Comparison of ENCODE assay signal across 9 cellular contexts in genomic region chr11:843086-843704, GRCh38. TPM values are rescaled to one million over a fixed set of nuclear protein-coding genes. Genes with fewer than 3 reads are reported as not detected.
DNase-seq lines count a peak whose midpoint lies in the region; ATAC-seq, FAIRE-seq and TF ChIP-seq lines count a peak whose summit lies in the region.
"Had no signal": no experiment of that assay in that cellular context is flagged by ENCODE, and none has a peak within 500 bp of the region (broad histone marks: within the 10 kb centered on the region; RNA-seq: fewer than 3 reads in every experiment).

No MANE protein-coding gene starts in this region.

- H3K27me3 ChIP-seq in CD4-positive, CD25-positive, alpha-beta regulatory T cell (ENCODE audit: control insufficient read depth, insufficient read depth, low read length): no peaks in the 10 kb centered on the region
- H3K27me3 ChIP-seq in HepG2 (ENCODE audit: control insufficient read depth in 1 of 2, insufficient read depth in 2 of 2, low read length in 2 of 2) (no peaks in the 10 kb centered on the region), foreskin keratinocyte (no peaks in the 10 kb centered on the region)

- whole genome bisulfite sequencing in HepG2 (ENCODE audit: low lambda C conversion rate): 2% methylated on average over 22 of the region's 52 CpGs
- under 1% methylated on average over 52 of the region's 52 CpGs for WGBS in urinary bladder

- POLR2A ChIA-PET in HEK293 (lab: Yijun Ruan, JAX): interaction anchor here (0.6 to 6.9 kb wide), 11 partner anchors 12 to 82 kb away, joined by 3 to 70 read pairs (median 6); partner anchors contain the start of genes CD151, CRACR2B, PNPLA2 and RPLP2
- POLR2A ChIA-PET in activated naive CD8-positive, alpha-beta T cell treated with anti-CD3 and anti-CD28 coated beads, Interleukin-2, amount 10 ng/mL, durations not matched to agents 7 days and 5 days (lab: Charles Lee): interaction anchor here (1.0 to 4.8 kb wide), 7 partner anchors 13 to 1010 kb away, joined by 3 to 67 read pairs (median 7); partner anchors contain the start of genes CD151, CHID1, CRACR2B and LSP1
- POLR2A ChIA-PET in HepG2 (lab: Yijun Ruan, JAX): interaction anchor here (0.7 to 11.1 kb wide), 11 partner anchors 14 to 207 kb away, joined by 3 to 141 read pairs (median 6); partner anchors contain the start of genes CD151, CRACR2B, PNPLA2 and RPLP2

- peaks cover 0 to 29% (median 3%) of the 10 kb centered on the region in 4 donors for H3K4me1 Mint-ChIP-seq in CD4-positive, CD25-positive, alpha-beta regulatory T cell
- H3K4me1 Mint-ChIP-seq in activated naive CD8-positive, alpha-beta T cell treated with anti-CD3 and anti-CD28 coated beads, Interleukin-2, amount 10 ng/mL, durations not matched to agents 7 days and 5 days: peaks cover 12% of the 10 kb centered on the region

- H3K79me2 ChIP-seq in HepG2 (ENCODE audit: insufficient read depth, low read length): peaks cover 27% of the 10 kb centered on the region

- H3K4me2 ChIP-seq in HepG2 (ENCODE audit: low read depth, low read length): peak overlapping the region; percentile 85

- TF ChIP-seq EP300 in HepG2 (IDR thresholded peaks at IDR 0.05; ENCODE audit: low read depth in 2 of 2, low read length in 2 of 2): no peak
- no peak for TF ChIP-seq EP300 in HepG2 (CRISPR knock-in tag; IDR thresholded peaks at IDR 0.05; ENCODE audit: borderline replicate concordance)

- in situ Hi-C loops in HepG2 (cut with HindIII; ENCODE audit: extremely low pct_ligation_motif_present, low pct_unique_long_range_greater_than_20kb): no loop called here

- peak overlapping the region; percentile 76 to 85 (median 84) for H3K4me3 Mint-ChIP-seq in CD4-positive, CD25-positive, alpha-beta regulatory T cell
- H3K4me3 Mint-ChIP-seq in activated naive CD8-positive, alpha-beta T cell treated with anti-CD3 and anti-CD28 coated beads, Interleukin-2, amount 10 ng/mL, durations not matched to agents 7 days and 5 days: peak overlapping the region; percentile 87

- peak overlapping the region; percentile 92 for H3K9ac ChIP-seq in HepG2 (ENCODE audit: insufficient read depth, low read depth, low read length)

- no peaks in the 10 kb centered on the region for H3K36me3 Mint-ChIP-seq in CD4-positive, CD25-positive, alpha-beta regulatory T cell
- H3K36me3 Mint-ChIP-seq in activated naive CD8-positive, alpha-beta T cell treated with anti-CD3 and anti-CD28 coated beads, Interleukin-2, amount 10 ng/mL, durations not matched to agents 7 days and 5 days: peaks cover 6% of the 10 kb centered on the region

- no peak for ATAC-seq in CD4-positive, CD25-positive, alpha-beta regulatory T cell (ENCODE audit: low read depth in 2 of 2)
- ATAC-seq in activated naive CD8-positive, alpha-beta T cell treated with anti-CD3 and anti-CD28 coated beads, Interleukin-2, amount 10 ng/mL, durations not matched to agents 7 days and 5 days (ENCODE audit: low read depth): no peak
- ATAC-seq in HepG2 (peak; percentile 0; the same call in 1 of the 3 replicates), foreskin keratinocyte (no peak), HG02973 (IDR thresholded peaks at IDR 0.05; ENCODE audit: unreplicated experiment) (no peak)

- no peak for FAIRE-seq in HepG2 (lab: Jason Lieb, UNC)

- no peaks in the 10 kb centered on the region for H3K9me3 Mint-ChIP-seq in CD4-positive, CD25-positive, alpha-beta regulatory T cell
- no peaks in the 10 kb centered on the region for H3K9me3 Mint-ChIP-seq in activated naive CD8-positive, alpha-beta T cell treated with anti-CD3 and anti-CD28 coated beads, Interleukin-2, amount 10 ng/mL, durations not matched to agents 7 days and 5 days

- TF ChIP-seq RAD21 in HepG2 (CRISPR knock-in tag; IDR thresholded peaks at IDR 0.05): no peak

- H4K20me1 ChIP-seq in HepG2 (ENCODE audit: insufficient read depth, low read length): peaks cover 15% of the 10 kb centered on the region; the same call in 1 of the 2 replicates

- TF ChIP-seq CTCF in HEK293 (tag by site-specific recombination; IDR thresholded peaks at IDR 0.05) (no peak), HepG2 (CRISPR knock-in tag; IDR thresholded peaks at IDR 0.05) (no peak; the same call in 1 of the 2 replicates), foreskin keratinocyte (conservative IDR thresholded peaks at IDR 0.05) (no peak)

- no peak overlapping the region for H2AFZ ChIP-seq in HepG2 (ENCODE audit: low read length)

- H3K4me3 ChIP-seq in CD4-positive, CD25-positive, alpha-beta regulatory T cell (ENCODE audit: low read depth, low read length): peak overlapping the region; percentile 32
- H3K4me3 ChIP-seq in HEK293 (ENCODE audit: low read depth, low read length) (peak overlapping the region; percentile 89), HepG2 (replicated peaks in 1 of 3; ENCODE audit: insufficient read depth in 1 of 3, low read depth in 2 of 3, low read length in 3 of 3) (peak overlapping the region; percentile 97 to 100 (median 98)), urinary bladder (ENCODE audit: low read depth, low read length) (peak overlapping the region; percentile 89)

- DNase-seq in CD4-positive, CD25-positive, alpha-beta regulatory T cell: no peak
- no peak for DNase-seq in activated naive CD8-positive, alpha-beta T cell treated with anti-CD3 and anti-CD28 coated beads, Interleukin-2, amount 10 ng/mL, durations not matched to agents 7 days and 5 days
- DNase-seq in HepG2 (ENCODE audit: low spot score) (no peak), NOMO-1 treated with dmso at 0.1 percent for 144 hours (lab: John Stamatoyannopoulos, UW; ENCODE audit: unreplicated experiment) (no peak), foreskin keratinocyte (no peak)

- no TSS peak for BruUV-seq in HepG2 (replicated peaks; lab: Mats Ljungman, UMichigan)

- no peak overlapping the region for H3K27ac ChIP-seq in CD4-positive, CD25-positive, alpha-beta regulatory T cell (ENCODE audit: insufficient read depth, low read length, poor library complexity, severe bottlenecking)
- H3K27ac ChIP-seq in HEK293 (ENCODE audit: extremely low read depth, low read depth, low read length): no peak overlapping the region
- H3K27ac ChIP-seq in HepG2 (ENCODE audit: extremely low read length, insufficient read depth, low read length): peak overlapping the region; percentile 83
- peak overlapping the region; percentile 81 for H3K27ac ChIP-seq in urinary bladder (ENCODE audit: low read depth)
- H3K27ac ChIP-seq in foreskin keratinocyte: no peak overlapping the region

- H3K36me3 ChIP-seq in CD4-positive, CD25-positive, alpha-beta regulatory T cell (ENCODE audit: control insufficient read depth, insufficient read depth, low read length): peaks cover 8% of the 10 kb centered on the region
- H3K36me3 ChIP-seq in HEK293 (ENCODE audit: control insufficient read depth in 2 of 2, insufficient read depth in 1 of 2, low read length in 2 of 2) (peaks cover 0 to 31% of the 10 kb centered on the region in 2 experiments; a peak in 1 of 3 replicates), HepG2 (replicated peaks in 1 of 2; ENCODE audit: control insufficient read depth in 1 of 2, insufficient read depth in 2 of 2, low read length in 2 of 2) (peaks cover 5 to 22% of the 10 kb centered on the region in 2 experiments), urinary bladder (ENCODE audit: insufficient read depth) (no peaks in the 10 kb centered on the region)

- H3K9me3 ChIP-seq in CD4-positive, CD25-positive, alpha-beta regulatory T cell (ENCODE audit: control insufficient read depth in 2 of 2, low read length in 2 of 2): no peaks in the 10 kb centered on the region
- no peaks in the 10 kb centered on the region for H3K9me3 ChIP-seq in HEK293 (ENCODE audit: control insufficient read depth, insufficient read depth, low read depth, low read length)
- no peaks in the 10 kb centered on the region for H3K9me3 ChIP-seq in HepG2 (ENCODE audit: low read length)

- peaks cover 36% of the 10 kb centered on the region for H3K4me1 ChIP-seq in CD4-positive, CD25-positive, alpha-beta regulatory T cell (ENCODE audit: control insufficient read depth, insufficient read depth, low read length, poor library complexity, severe bottlenecking)
- H3K4me1 ChIP-seq in HEK293 (ENCODE audit: control insufficient read depth, insufficient read depth, low read length): 0 out of 2 replicates have a peak, but pooled peaks cover 4% of the 10 kb centered on the region
- peaks cover 58% of the 10 kb centered on the region for H3K4me1 ChIP-seq in HepG2 (ENCODE audit: insufficient read depth, low read length)
- no peaks in the 10 kb centered on the region for H3K4me1 ChIP-seq in urinary bladder (ENCODE audit: insufficient read depth)
- H3K4me1 ChIP-seq in foreskin keratinocyte: peaks cover 12% of the 10 kb centered on the region

- CTCF ChIA-PET in HEK293 (lab: Yijun Ruan, JAX) (interaction anchor here (0.8 to 0.9 kb wide), 2 partner anchors 9 to 207 kb away, joined by 3 to 4 read pairs; no protein-coding TSS in a partner anchor), HepG2 (lab: Yijun Ruan, JAX; ENCODE audit: low intra/inter-chr PET ratio, low total read pairs) (no interaction called here)

- peak overlapping the region in 1 of 3 donors; percentile 51 for H3K27ac Mint-ChIP-seq in CD4-positive, CD25-positive, alpha-beta regulatory T cell
- H3K27ac Mint-ChIP-seq in activated naive CD8-positive, alpha-beta T cell treated with anti-CD3 and anti-CD28 coated beads, Interleukin-2, amount 10 ng/mL, durations not matched to agents 7 days and 5 days: peak overlapping the region; percentile 76

- peaks cover 19% of the 10 kb centered on the region for H3K27me3 Mint-ChIP-seq in CD4-positive, CD25-positive, alpha-beta regulatory T cell
- H3K27me3 Mint-ChIP-seq in activated naive CD8-positive, alpha-beta T cell treated with anti-CD3 and anti-CD28 coated beads, Interleukin-2, amount 10 ng/mL, durations not matched to agents 7 days and 5 days: no peaks in the 10 kb centered on the region

- TF ChIP-seq POLR2A in HepG2 (IDR thresholded peaks at IDR 0.05; ENCODE audit: insufficient read depth in 1 of 2, low read depth in 2 of 2, low read length in 2 of 2): no peak

- intact Hi-C loops in HepG2 (cut with micrococcal nuclease; ENCODE audit: unreplicated experiment): loop anchor here (5.0 kb wide), 1 partner anchor 36 kb away; the partner anchor contains the start of genes PIDD1 and RPLP2

RNA-seq across cellular contexts. Expression of gene TSPAN4, which starts 0.5 kb away (rescaled TPM):
- total RNA-seq in CD4-positive, CD25-positive, alpha-beta regulatory T cell: 2.2 TPM
- 1 to 10 TPM; 1.2 to 1.7 (median 1.4) TPM for polyA plus RNA-seq in CD4-positive, CD25-positive, alpha-beta regulatory T cell
- total RNA-seq in activated naive CD8-positive, alpha-beta T cell treated with anti-CD3 and anti-CD28 coated beads, Interleukin-2, amount 10 ng/mL, durations not matched to agents 7 days and 5 days: 10 to 100 TPM; 19.0 to 20.3 TPM
- total RNA-seq in HepG2 (2016; rRNA removed; fragmentation: Illumina TruSeq; extraction: Trizol): 13.2 and 31.7 TPM in 2 replicates
- total RNA-seq in HepG2 (2016; cell fraction: cytosol; rRNA removed; fragmentation: Illumina TruSeq; extraction: Trizol; ENCODE audit: low read depth): 8.9 and 10.0 TPM in 2 replicates
- 12.0 and 31.8 TPM in 2 replicates for total RNA-seq in HepG2 (2016; cell fraction: insoluble cytoplasmic fraction; rRNA removed; fragmentation: Illumina TruSeq; extraction: Trizol)
- total RNA-seq in HepG2 (2016; cell fraction: membrane; rRNA removed; fragmentation: Illumina TruSeq; extraction: Trizol): 11.0 and 13.5 TPM in 2 replicates
- total RNA-seq in HepG2 (2016; cell fraction: nucleus; rRNA removed; fragmentation: Illumina TruSeq; extraction: Trizol): 26.1 and 32.6 TPM in 2 replicates
- 68.3 and 88.5 TPM in 2 replicates for polyA plus RNA-seq in HepG2 (2011; rRNA removed)
- 60.2 and 113 TPM in 2 replicates for polyA plus RNA-seq in HepG2 (2011; cell fraction: cytosol; rRNA removed)
- 232 and 327 TPM in 2 replicates for polyA plus RNA-seq in HepG2 (2011; cell fraction: nucleus; rRNA removed)
- polyA plus RNA-seq in HepG2 (2012): 22.7 and 28.5 TPM in 2 replicates
- polyA plus RNA-seq in HepG2 (2016; cell fraction: cytosol; fragmentation: Illumina TruSeq; extraction: Trizol; ENCODE audit: low read depth): 10.4 TPM in 2 replicates
- polyA plus RNA-seq in HepG2 (2016; cell fraction: insoluble cytoplasmic fraction; fragmentation: Illumina TruSeq; extraction: Trizol; ENCODE audit: low read depth): 11.8 and 12.7 TPM in 2 replicates
- polyA plus RNA-seq in HepG2 (2016; cell fraction: membrane; fragmentation: Illumina TruSeq; extraction: Trizol; ENCODE audit: low read depth): 8.5 and 12.0 TPM in 2 replicates
- polyA plus RNA-seq in HepG2 (2016; cell fraction: nucleus; fragmentation: Illumina TruSeq; extraction: Trizol; ENCODE audit: insufficient read depth, low read depth): 59.4 and 62.8 TPM in 2 replicates
- polyA minus RNA-seq in HepG2 (2011; rRNA and poly(A)+ RNA removed; ENCODE audit: low replicate concordance): 59.6 and 124 TPM in 2 replicates
- polyA minus RNA-seq in HepG2 (2011; cell fraction: cytosol; rRNA and poly(A)+ RNA removed): 24.9 and 25.9 TPM in 2 replicates
- polyA minus RNA-seq in HepG2 (2011; cell fraction: nucleus; rRNA and poly(A)+ RNA removed): 16.4 and 16.9 TPM in 2 replicates
- 39.4 TPM for total RNA-seq in urinary bladder
- 144 TPM for polyA plus RNA-seq in urinary bladder
- 77.6 and 85.3 TPM in 2 replicates for total RNA-seq in foreskin keratinocyte
- polyA plus RNA-seq in foreskin keratinocyte: 119 and 135 TPM in 2 replicates

RNA-seq across cellular contexts. Expression of gene POLR2L, which starts 0.9 kb away (rescaled TPM):
- total RNA-seq in CD4-positive, CD25-positive, alpha-beta regulatory T cell: 43.1 TPM
- polyA plus RNA-seq in CD4-positive, CD25-positive, alpha-beta regulatory T cell: 100 to 1,000 TPM in 1 of 4 donors, 10 to 100 TPM in 3; 62.7 to 101 (median 75.3) TPM
- 10 to 100 TPM; 76.7 to 78.9 TPM for total RNA-seq in activated naive CD8-positive, alpha-beta T cell treated with anti-CD3 and anti-CD28 coated beads, Interleukin-2, amount 10 ng/mL, durations not matched to agents 7 days and 5 days
- total RNA-seq in HepG2 (2016; rRNA removed; fragmentation: Illumina TruSeq; extraction: Trizol) (114 and 146 TPM in 2 replicates), urinary bladder (21.7 TPM), foreskin keratinocyte (160 and 213 TPM in 2 replicates)
- total RNA-seq in HepG2 (2016; cell fraction: cytosol; rRNA removed; fragmentation: Illumina TruSeq; extraction: Trizol; ENCODE audit: low read depth): 37.0 and 48.5 TPM in 2 replicates
- total RNA-seq in HepG2 (2016; cell fraction: insoluble cytoplasmic fraction; rRNA removed; fragmentation: Illumina TruSeq; extraction: Trizol): 113 and 136 TPM in 2 replicates
- total RNA-seq in HepG2 (2016; cell fraction: membrane; rRNA removed; fragmentation: Illumina TruSeq; extraction: Trizol): 68.6 and 79.8 TPM in 2 replicates
- total RNA-seq in HepG2 (2016; cell fraction: nucleus; rRNA removed; fragmentation: Illumina TruSeq; extraction: Trizol): 34.9 and 39.5 TPM in 2 replicates
- polyA plus RNA-seq in HepG2 (2011; rRNA removed) (104 and 115 TPM in 2 replicates), urinary bladder (148 TPM), foreskin keratinocyte (460 and 473 TPM in 2 replicates)
- 35.1 and 78.0 TPM in 2 replicates for polyA plus RNA-seq in HepG2 (2011; cell fraction: cytosol; rRNA removed)
- polyA plus RNA-seq in HepG2 (2011; cell fraction: nucleus; rRNA removed): 44.7 and 47.4 TPM in 2 replicates
- polyA plus RNA-seq in HepG2 (2012): 57.4 and 93.8 TPM in 2 replicates
- polyA plus RNA-seq in HepG2 (2016; cell fraction: cytosol; fragmentation: Illumina TruSeq; extraction: Trizol; ENCODE audit: low read depth): 58.6 and 89.5 TPM in 2 replicates
- 221 and 225 TPM in 2 replicates for polyA plus RNA-seq in HepG2 (2016; cell fraction: insoluble cytoplasmic fraction; fragmentation: Illumina TruSeq; extraction: Trizol; ENCODE audit: low read depth)
- 90.2 and 102 TPM in 2 replicates for polyA plus RNA-seq in HepG2 (2016; cell fraction: membrane; fragmentation: Illumina TruSeq; extraction: Trizol; ENCODE audit: low read depth)
- polyA plus RNA-seq in HepG2 (2016; cell fraction: nucleus; fragmentation: Illumina TruSeq; extraction: Trizol; ENCODE audit: insufficient read depth, low read depth): 84.0 and 90.2 TPM in 2 replicates
- 129 and 143 TPM in 2 replicates for polyA minus RNA-seq in HepG2 (2011; rRNA and poly(A)+ RNA removed; ENCODE audit: low replicate concordance)
- 35.6 and 37.0 TPM in 2 replicates for polyA minus RNA-seq in HepG2 (2011; cell fraction: cytosol; rRNA and poly(A)+ RNA removed)
- polyA minus RNA-seq in HepG2 (2011; cell fraction: nucleus; rRNA and poly(A)+ RNA removed): 27.3 and 33.1 TPM in 2 replicates

RNA-seq across cellular contexts. Expression of gene CD151, which starts 10.4 kb away (rescaled TPM):
- total RNA-seq in CD4-positive, CD25-positive, alpha-beta regulatory T cell: 20.7 TPM
- 10 to 100 TPM in 2 of 4 donors, 1 to 10 TPM in 2; 5.5 to 15.9 (median 8.8) TPM for polyA plus RNA-seq in CD4-positive, CD25-positive, alpha-beta regulatory T cell
- total RNA-seq in activated naive CD8-positive, alpha-beta T cell treated with anti-CD3 and anti-CD28 coated beads, Interleukin-2, amount 10 ng/mL, durations not matched to agents 7 days and 5 days: 10 to 100 TPM; 36.4 to 37.4 TPM
- total RNA-seq in HepG2 (2016; rRNA removed; fragmentation: Illumina TruSeq; extraction: Trizol): 54.0 and 125 TPM in 2 replicates
- 31.5 and 37.4 TPM in 2 replicates for total RNA-seq in HepG2 (2016; cell fraction: cytosol; rRNA removed; fragmentation: Illumina TruSeq; extraction: Trizol; ENCODE audit: low read depth)
- 60.0 and 126 TPM in 2 replicates for total RNA-seq in HepG2 (2016; cell fraction: insoluble cytoplasmic fraction; rRNA removed; fragmentation: Illumina TruSeq; extraction: Trizol)
- total RNA-seq in HepG2 (2016; cell fraction: membrane; rRNA removed; fragmentation: Illumina TruSeq; extraction: Trizol): 34.7 and 43.1 TPM in 2 replicates
- 93.4 and 110 TPM in 2 replicates for total RNA-seq in HepG2 (2016; cell fraction: nucleus; rRNA removed; fragmentation: Illumina TruSeq; extraction: Trizol)
- polyA plus RNA-seq in HepG2 (2011; rRNA removed): 197 and 287 TPM in 2 replicates
- polyA plus RNA-seq in HepG2 (2011; cell fraction: cytosol; rRNA removed): 200 and 252 TPM in 2 replicates
- 375 and 396 TPM in 2 replicates for polyA plus RNA-seq in HepG2 (2011; cell fraction: nucleus; rRNA removed)
- polyA plus RNA-seq in HepG2 (2012): 93.8 and 141 TPM in 2 replicates
- 36.4 and 45.9 TPM in 2 replicates for polyA plus RNA-seq in HepG2 (2016; cell fraction: cytosol; fragmentation: Illumina TruSeq; extraction: Trizol; ENCODE audit: low read depth)
- polyA plus RNA-seq in HepG2 (2016; cell fraction: insoluble cytoplasmic fraction; fragmentation: Illumina TruSeq; extraction: Trizol; ENCODE audit: low read depth): 54.8 and 63.7 TPM in 2 replicates
- 41.9 and 45.5 TPM in 2 replicates for polyA plus RNA-seq in HepG2 (2016; cell fraction: membrane; fragmentation: Illumina TruSeq; extraction: Trizol; ENCODE audit: low read depth)
- 208 and 218 TPM in 2 replicates for polyA plus RNA-seq in HepG2 (2016; cell fraction: nucleus; fragmentation: Illumina TruSeq; extraction: Trizol; ENCODE audit: insufficient read depth, low read depth)
- polyA minus RNA-seq in HepG2 (2011; rRNA and poly(A)+ RNA removed; ENCODE audit: low replicate concordance): 312 and 492 TPM in 2 replicates
- 90.0 and 90.8 TPM in 2 replicates for polyA minus RNA-seq in HepG2 (2011; cell fraction: cytosol; rRNA and poly(A)+ RNA removed)
- polyA minus RNA-seq in HepG2 (2011; cell fraction: nucleus; rRNA and poly(A)+ RNA removed): 60.9 and 80.8 TPM in 2 replicates
- total RNA-seq in urinary bladder: 115 TPM
- polyA plus RNA-seq in urinary bladder: 692 TPM
- 390 and 399 TPM in 2 replicates for total RNA-seq in foreskin keratinocyte
- polyA plus RNA-seq in foreskin keratinocyte: 547 and 553 TPM in 2 replicates

RNA-seq across cellular contexts. Expression of gene CRACR2B, which starts 15.5 kb away (rescaled TPM):
- total RNA-seq in CD4-positive, CD25-positive, alpha-beta regulatory T cell: 1.2 TPM
- under 1 TPM in 3 of 4 donors, not detected in 1; 0.11 to 0.24 (median 0.18) TPM for polyA plus RNA-seq in CD4-positive, CD25-positive, alpha-beta regulatory T cell
- total RNA-seq in activated naive CD8-positive, alpha-beta T cell treated with anti-CD3 and anti-CD28 coated beads, Interleukin-2, amount 10 ng/mL, durations not matched to agents 7 days and 5 days: 10 to 100 TPM; 10.5 to 11.2 TPM
- 8.9 and 14.9 TPM in 2 replicates for total RNA-seq in HepG2 (2016; rRNA removed; fragmentation: Illumina TruSeq; extraction: Trizol)
- total RNA-seq in HepG2 (2016; cell fraction: cytosol; rRNA removed; fragmentation: Illumina TruSeq; extraction: Trizol; ENCODE audit: low read depth): 5.5 and 5.9 TPM in 2 replicates
- 8.5 and 12.6 TPM in 2 replicates for total RNA-seq in HepG2 (2016; cell fraction: insoluble cytoplasmic fraction; rRNA removed; fragmentation: Illumina TruSeq; extraction: Trizol)
- total RNA-seq in HepG2 (2016; cell fraction: membrane; rRNA removed; fragmentation: Illumina TruSeq; extraction: Trizol): 6.6 and 10.0 TPM in 2 replicates
- total RNA-seq in HepG2 (2016; cell fraction: nucleus; rRNA removed; fragmentation: Illumina TruSeq; extraction: Trizol): 10.8 and 16.7 TPM in 2 replicates
- 21.0 and 27.7 TPM in 2 replicates for polyA plus RNA-seq in HepG2 (2011; rRNA removed)
- polyA plus RNA-seq in HepG2 (2011; cell fraction: cytosol; rRNA removed): 9.8 and 16.5 TPM in 2 replicates
- 278 and 343 TPM in 2 replicates for polyA plus RNA-seq in HepG2 (2011; cell fraction: nucleus; rRNA removed)
- 10.5 and 14.8 TPM in 2 replicates for polyA plus RNA-seq in HepG2 (2012)
- polyA plus RNA-seq in HepG2 (2016; cell fraction: cytosol; fragmentation: Illumina TruSeq; extraction: Trizol; ENCODE audit: low read depth): 8.3 and 10.9 TPM in 2 replicates
- polyA plus RNA-seq in HepG2 (2016; cell fraction: insoluble cytoplasmic fraction; fragmentation: Illumina TruSeq; extraction: Trizol; ENCODE audit: low read depth): 14.8 and 17.4 TPM in 2 replicates
- polyA plus RNA-seq in HepG2 (2016; cell fraction: membrane; fragmentation: Illumina TruSeq; extraction: Trizol; ENCODE audit: low read depth): 11.2 and 14.5 TPM in 2 replicates
- polyA plus RNA-seq in HepG2 (2016; cell fraction: nucleus; fragmentation: Illumina TruSeq; extraction: Trizol; ENCODE audit: insufficient read depth, low read depth): 48.6 and 55.2 TPM in 2 replicates
- polyA minus RNA-seq in HepG2 (2011; rRNA and poly(A)+ RNA removed; ENCODE audit: low replicate concordance): 3.4 and 13.9 TPM in 2 replicates
- 7.5 and 8.4 TPM in 2 replicates for polyA minus RNA-seq in HepG2 (2011; cell fraction: cytosol; rRNA and poly(A)+ RNA removed)
- polyA minus RNA-seq in HepG2 (2011; cell fraction: nucleus; rRNA and poly(A)+ RNA removed): 22.7 and 23.2 TPM in 2 replicates
- 5.9 TPM for total RNA-seq in urinary bladder
- 20.2 TPM for polyA plus RNA-seq in urinary bladder
- total RNA-seq in foreskin keratinocyte: 0.71 and 1.4 TPM in 2 replicates
- 1.2 and 2.1 TPM in 2 replicates for polyA plus RNA-seq in foreskin keratinocyte
- total RNA-seq: HT1080 had no signal

RNA-seq across cellular contexts. Expression of gene PNPLA2, which starts 24.5 kb away (rescaled TPM):
- total RNA-seq in CD4-positive, CD25-positive, alpha-beta regulatory T cell: 195 TPM
- polyA plus RNA-seq in CD4-positive, CD25-positive, alpha-beta regulatory T cell: 10 to 100 TPM; 23.9 to 28.0 (median 24.6) TPM
- 100 to 1,000 TPM; 110 to 125 TPM for total RNA-seq in activated naive CD8-positive, alpha-beta T cell treated with anti-CD3 and anti-CD28 coated beads, Interleukin-2, amount 10 ng/mL, durations not matched to agents 7 days and 5 days
- total RNA-seq in HepG2 (2016; rRNA removed; fragmentation: Illumina TruSeq; extraction: Trizol): 4.8 and 10.5 TPM in 2 replicates
- total RNA-seq in HepG2 (2016; cell fraction: cytosol; rRNA removed; fragmentation: Illumina TruSeq; extraction: Trizol; ENCODE audit: low read depth): 3.8 and 4.1 TPM in 2 replicates
- total RNA-seq in HepG2 (2016; cell fraction: insoluble cytoplasmic fraction; rRNA removed; fragmentation: Illumina TruSeq; extraction: Trizol): 4.0 and 11.4 TPM in 2 replicates
- total RNA-seq in HepG2 (2016; cell fraction: membrane; rRNA removed; fragmentation: Illumina TruSeq; extraction: Trizol): 4.4 and 5.4 TPM in 2 replicates
- total RNA-seq in HepG2 (2016; cell fraction: nucleus; rRNA removed; fragmentation: Illumina TruSeq; extraction: Trizol): 17.2 and 23.5 TPM in 2 replicates
- polyA plus RNA-seq in HepG2 (2011; rRNA removed): 43.2 and 58.1 TPM in 2 replicates
- polyA plus RNA-seq in HepG2 (2011; cell fraction: cytosol; rRNA removed): 7.3 and 12.8 TPM in 2 replicates
- 830 and 954 TPM in 2 replicates for polyA plus RNA-seq in HepG2 (2011; cell fraction: nucleus; rRNA removed)
- polyA plus RNA-seq in HepG2 (2012): 70.1 and 82.8 TPM in 2 replicates
- 4.8 and 6.6 TPM in 2 replicates for polyA plus RNA-seq in HepG2 (2016; cell fraction: cytosol; fragmentation: Illumina TruSeq; extraction: Trizol; ENCODE audit: low read depth)
- 14.6 and 20.2 TPM in 2 replicates for polyA plus RNA-seq in HepG2 (2016; cell fraction: insoluble cytoplasmic fraction; fragmentation: Illumina TruSeq; extraction: Trizol; ENCODE audit: low read depth)
- 7.5 and 10.2 TPM in 2 replicates for polyA plus RNA-seq in HepG2 (2016; cell fraction: membrane; fragmentation: Illumina TruSeq; extraction: Trizol; ENCODE audit: low read depth)
- polyA plus RNA-seq in HepG2 (2016; cell fraction: nucleus; fragmentation: Illumina TruSeq; extraction: Trizol; ENCODE audit: insufficient read depth, low read depth): 77.9 and 79.1 TPM in 2 replicates
- 60.4 and 150 TPM in 2 replicates for polyA minus RNA-seq in HepG2 (2011; rRNA and poly(A)+ RNA removed; ENCODE audit: low replicate concordance)
- polyA minus RNA-seq in HepG2 (2011; cell fraction: cytosol; rRNA and poly(A)+ RNA removed): 24.0 and 31.5 TPM in 2 replicates
- 135 and 151 TPM in 2 replicates for polyA minus RNA-seq in HepG2 (2011; cell fraction: nucleus; rRNA and poly(A)+ RNA removed)
- total RNA-seq in urinary bladder: 13.6 TPM
- 131 TPM for polyA plus RNA-seq in urinary bladder
- 11.4 and 14.4 TPM in 2 replicates for total RNA-seq in foreskin keratinocyte
- polyA plus RNA-seq in foreskin keratinocyte: 22.2 and 22.9 TPM in 2 replicates

Comparison
In these comparisons a context has a peak if more than half of its experiments do, and no peak if none do; other contexts are left out.
1. H3K27ac ChIP-seq: peak in HepG2 (single experiment) and urinary bladder (single experiment); none in CD4-positive, CD25-positive, alpha-beta regulatory T cell (single experiment), HEK293 (single experiment) and foreskin keratinocyte (single experiment).
2. H3K4me3 ChIP-seq: peak in every context shown above with its lines; median percentile 98 in HepG2; 89 in HEK293; 89 in urinary bladder; 32 in CD4-positive, CD25-positive, alpha-beta regulatory T cell.